Comparison of ENCODE assay signal across 13 cellular contexts in the genomic region with DNA sequence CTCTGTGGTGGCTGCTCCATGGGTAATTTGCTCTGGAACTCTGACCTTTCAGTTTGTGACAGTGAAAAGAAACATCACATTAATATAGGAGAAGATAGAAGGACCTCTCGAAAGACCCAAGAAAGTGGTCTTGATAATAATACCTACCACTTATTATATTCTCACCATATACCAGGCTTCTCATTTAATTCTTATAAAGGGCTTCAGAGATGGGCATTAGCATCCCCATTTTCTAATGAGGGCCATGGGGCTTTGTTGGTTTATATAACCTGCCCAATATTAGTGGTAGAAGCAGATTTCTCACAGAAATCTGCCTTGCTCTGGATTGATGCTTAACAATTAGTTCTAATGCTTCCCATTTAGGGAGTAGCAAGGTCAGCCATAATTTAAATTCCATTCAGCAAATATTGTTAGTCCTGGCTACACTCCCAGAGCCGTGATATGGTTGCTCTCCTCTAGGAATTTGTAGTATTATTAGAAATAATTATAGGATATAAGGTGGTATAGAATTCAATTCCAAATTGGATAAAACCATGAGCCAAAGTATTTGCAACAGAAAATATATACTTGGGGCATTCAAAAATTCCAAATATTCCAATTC. TPM values are rescaled to one million over a fixed set of nuclear protein-coding genes. Genes with fewer than 3 reads are reported as not detected.
DNase-seq lines count a peak whose midpoint lies in the region; ATAC-seq and TF ChIP-seq lines count a peak whose summit lies in the region.
"Had no signal": no experiment of that assay in that cellular context is flagged by ENCODE, and none has a peak within 500 bp of the region (broad histone marks: within the 10 kb centered on the region; RNA-seq: fewer than 3 reads in every experiment).

No MANE protein-coding gene starts in this region.

- H3K4me3 ChIP-seq in GM23338 (no peak overlapping the region), endodermal cell (ENCODE audit: low read length) (no peak overlapping the region), smooth muscle cell (no peak overlapping the region)

- H3K27me3 ChIP-seq in GM23338 (ENCODE audit: insufficient read depth) (no peaks in the 10 kb centered on the region), endodermal cell (ENCODE audit: control insufficient read depth, insufficient read depth, low read length, poor library complexity, severe bottlenecking) (no peaks in the 10 kb centered on the region), smooth muscle cell (ENCODE audit: low read depth) (no peaks in the 10 kb centered on the region)

- no peaks in the 10 kb centered on the region for H4K20me1 ChIP-seq in GM23338 (replicated peaks; ENCODE audit: insufficient read depth)
- H4K20me1 ChIP-seq in smooth muscle cell (ENCODE audit: low read depth): no peaks in the 10 kb centered on the region

- H3K79me2 ChIP-seq in GM23338 (replicated peaks; ENCODE audit: insufficient read depth): no peaks in the 10 kb centered on the region
- no peaks in the 10 kb centered on the region for H3K79me2 ChIP-seq in smooth muscle cell (ENCODE audit: low read depth)

- H3K27me3 Mint-ChIP-seq in GM23338 (ENCODE audit: insufficient read depth, low read depth, poor library complexity): no peaks in the 10 kb centered on the region
- no peaks in the 10 kb centered on the region for H3K27me3 Mint-ChIP-seq in endodermal cell (ENCODE audit: insufficient read depth)

- H2AFZ ChIP-seq in GM23338: no peak overlapping the region
- H2AFZ ChIP-seq in smooth muscle cell (ENCODE audit: low read depth): peak overlapping the region; percentile 1

- no peak for ATAC-seq in GM23338
- ATAC-seq in HG03442 (IDR thresholded peaks at IDR 0.05; ENCODE audit: unreplicated experiment): no peak

- H3K4me3 Mint-ChIP-seq in GM23338: no peak overlapping the region
- H3K4me3 Mint-ChIP-seq in endodermal cell: no peak overlapping the region

- no peak for DNase-seq in GM23338 (ENCODE audit: low spot score)
- DNase-seq in NCI-H774 (lab: John Stamatoyannopoulos, UW): peak; percentile 56
- no peak for DNase-seq in endodermal cell
- no peak for DNase-seq in smooth muscle cell (lab: John Stamatoyannopoulos, UW; ENCODE audit: unreplicated experiment)
- DNase-seq in hypothalamus (lab: John Stamatoyannopoulos, UW): no peak
- DNase-seq in MV-4-11 (lab: John Stamatoyannopoulos, UW): no peak
- DNase-seq: activated effector memory CD4-positive, alpha-beta T cell treated with anti-CD3 and anti-CD28 coated beads, Interleukin-2, amount 50 U/mL, for 16 hours; Caco-2; H7; NCI-H524 treated with DMSO at 0.1 percent for 48 hours; stimulated activated naive CD4-positive, alpha-beta T cell had no signal

- H3K9me2 ChIP-seq in GM23338 (ENCODE audit: insufficient read depth): no peaks in the 10 kb centered on the region

- no peak overlapping the region for H3K27ac ChIP-seq in GM23338 (ENCODE audit: low read depth)
- H3K27ac ChIP-seq in endodermal cell (ENCODE audit: low read depth, low read length): peak overlapping the region; percentile 10
- H3K27ac ChIP-seq in smooth muscle cell (ENCODE audit: low read depth): peak overlapping the region; percentile 83
- H3K27ac ChIP-seq: neutrophil had no signal

- H3K9me3 Mint-ChIP-seq in GM23338: no peaks in the 10 kb centered on the region
- no peaks in the 10 kb centered on the region for H3K9me3 Mint-ChIP-seq in endodermal cell

- peaks cover 36% of the 10 kb centered on the region for H3K4me1 Mint-ChIP-seq in GM23338
- peaks cover 44% of the 10 kb centered on the region for H3K4me1 Mint-ChIP-seq in endodermal cell

- H3K4me1 ChIP-seq in GM23338 (ENCODE audit: insufficient read depth) (peaks cover 37% of the 10 kb centered on the region), endodermal cell (ENCODE audit: control insufficient read depth, insufficient read depth, low read length) (peaks cover 17% of the 10 kb centered on the region), smooth muscle cell (ENCODE audit: low read depth) (peaks cover 37% of the 10 kb centered on the region)

- 95% methylated on average over 2 of the region's 2 CpGs; no CpG with 5 or more reads in 1 of the 2 experiments for WGBS in endodermal cell (ENCODE audit: insufficient coverage in 1 of 2, insufficient read length in 1 of 2), 2 experiments
- WGBS in smooth muscle cell (ENCODE audit: low lambda C conversion rate): 68% methylated on average over 2 of the region's 2 CpGs

- H3K36me3 ChIP-seq in GM23338 (ENCODE audit: insufficient read depth) (no peaks in the 10 kb centered on the region), endodermal cell (ENCODE audit: control insufficient read depth, insufficient read depth, low read length) (no peaks in the 10 kb centered on the region), smooth muscle cell (ENCODE audit: low read depth) (no peaks in the 10 kb centered on the region)
- H3K36me3 ChIP-seq: neutrophil had no signal

- H3K36me3 Mint-ChIP-seq in GM23338 (ENCODE audit: low read depth) (no peaks in the 10 kb centered on the region), endodermal cell (ENCODE audit: low read depth) (no peaks in the 10 kb centered on the region)

- TF ChIP-seq CTCF in GM23338 (conservative IDR thresholded peaks at IDR 0.05; ENCODE audit: low read depth in 2 of 2) (no peak), endodermal cell (conservative IDR thresholded peaks at IDR 0.05) (no peak), smooth muscle cell (IDR thresholded peaks at IDR 0.05; ENCODE audit: borderline replicate concordance, insufficient read depth, poor library complexity, severe bottlenecking) (no peak)

- H3K9ac ChIP-seq in endodermal cell (ENCODE audit: extremely low read depth, low read length, poor library complexity, severe bottlenecking): no peak overlapping the region
- peak overlapping the region; percentile 22 for H3K9ac ChIP-seq in smooth muscle cell (ENCODE audit: low read depth)

- no peak overlapping the region for H3K4me2 ChIP-seq in GM23338
- peak overlapping the region; percentile 54 for H3K4me2 ChIP-seq in smooth muscle cell

- peak overlapping the region; percentile 12; the same call in 1 of the 2 replicates for H3K27ac Mint-ChIP-seq in GM23338
- H3K27ac Mint-ChIP-seq in endodermal cell: no peak overlapping the region

- H3K9me3 ChIP-seq in endodermal cell (ENCODE audit: control insufficient read depth, low read length): no peaks in the 10 kb centered on the region
- no peaks in the 10 kb centered on the region for H3K9me3 ChIP-seq in smooth muscle cell (replicated peaks; ENCODE audit: low read depth)
- H3K9me3 ChIP-seq: Caco-2, neutrophil had no signal

- no peaks in the 10 kb centered on the region for H3F3A ChIP-seq in GM23338 (replicated peaks; ENCODE audit: low read depth)
- peaks cover 7% of the 10 kb centered on the region for H3F3A ChIP-seq in smooth muscle cell (ENCODE audit: low read depth)

TF ChIP-seq in GM23338, 12 proteins besides CTCF, POLR2A, EP300 and RAD21 (continues in another document):
- TF ChIP-seq STAT1 (IDR thresholded peaks at IDR 0.05; ENCODE audit: unreplicated experiment): no peak
- no peak for TF ChIP-seq NANOG (IDR thresholded peaks at IDR 0.05; ENCODE audit: borderline replicate concordance)
- TF ChIP-seq ZNF114 (CRISPR knock-in tag; IDR thresholded peaks at IDR 0.05): no peak
- TF ChIP-seq, protein P1, sequence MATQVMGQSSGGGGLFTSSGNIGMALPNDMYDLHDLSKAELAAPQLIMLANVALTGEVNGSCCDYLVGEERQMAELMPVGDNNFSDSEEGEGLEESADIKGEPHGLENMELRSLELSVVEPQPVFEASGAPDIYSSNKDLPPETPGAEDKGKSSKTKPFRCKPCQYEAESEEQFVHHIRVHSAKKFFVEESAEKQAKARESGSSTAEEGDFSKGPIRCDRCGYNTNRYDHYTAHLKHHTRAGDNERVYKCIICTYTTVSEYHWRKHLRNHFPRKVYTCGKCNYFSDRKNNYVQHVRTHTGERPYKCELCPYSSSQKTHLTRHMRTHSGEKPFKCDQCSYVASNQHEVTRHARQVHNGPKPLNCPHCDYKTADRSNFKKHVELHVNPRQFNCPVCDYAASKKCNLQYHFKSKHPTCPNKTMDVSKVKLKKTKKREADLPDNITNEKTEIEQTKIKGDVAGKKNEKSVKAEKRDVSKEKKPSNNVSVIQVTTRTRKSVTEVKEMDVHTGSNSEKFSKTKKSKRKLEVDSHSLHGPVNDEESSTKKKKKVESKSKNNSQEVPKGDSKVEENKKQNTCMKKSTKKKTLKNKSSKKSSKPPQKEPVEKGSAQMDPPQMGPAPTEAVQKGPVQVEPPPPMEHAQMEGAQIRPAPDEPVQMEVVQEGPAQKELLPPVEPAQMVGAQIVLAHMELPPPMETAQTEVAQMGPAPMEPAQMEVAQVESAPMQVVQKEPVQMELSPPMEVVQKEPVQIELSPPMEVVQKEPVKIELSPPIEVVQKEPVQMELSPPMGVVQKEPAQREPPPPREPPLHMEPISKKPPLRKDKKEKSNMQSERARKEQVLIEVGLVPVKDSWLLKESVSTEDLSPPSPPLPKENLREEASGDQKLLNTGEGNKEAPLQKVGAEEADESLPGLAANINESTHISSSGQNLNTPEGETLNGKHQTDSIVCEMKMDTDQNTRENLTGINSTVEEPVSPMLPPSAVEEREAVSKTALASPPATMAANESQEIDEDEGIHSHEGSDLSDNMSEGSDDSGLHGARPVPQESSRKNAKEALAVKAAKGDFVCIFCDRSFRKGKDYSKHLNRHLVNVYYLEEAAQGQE (IDR thresholded peaks at IDR 0.05; ENCODE audit: unreplicated experiment): no peak
- TF ChIP-seq EZH2 (IDR thresholded peaks at IDR 0.05; ENCODE audit: low read depth, unreplicated experiment): no peak

RNA-seq across cellular contexts. Expression of gene AMIGO2, which starts 7.4 kb away (rescaled TPM):
- 3.5 and 3.8 TPM in 2 replicates for total RNA-seq in GM23338 (2014; rRNA removed; shearing (Covaris generic))
- polyA plus RNA-seq in GM23338 (2016; fragmentation: Nextera tagmentation; extraction: Ambion mirVana): 1.8 and 2.1 TPM in 2 replicates
- 1 to 10 TPM; 6.4 to 7.8 TPM for total RNA-seq in endodermal cell
- polyA plus RNA-seq in endodermal cell (2013, experiment 1 of 2): 10.4 TPM
- 10.8 TPM for polyA plus RNA-seq in endodermal cell (2013, experiment 2 of 2)
- 51.6 and 59.6 TPM in 2 replicates for total RNA-seq in smooth muscle cell
- 30.4 and 54.8 TPM in 2 replicates for polyA plus RNA-seq in smooth muscle cell

RNA-seq across cellular contexts. Expression of gene PCED1B, which starts 7.8 kb away (rescaled TPM):
- 5.1 and 6.1 TPM in 2 replicates for total RNA-seq in GM23338 (2014; rRNA removed; shearing (Covaris generic))
- polyA plus RNA-seq in GM23338 (2016; fragmentation: Nextera tagmentation; extraction: Ambion mirVana) (4.6 and 6.6 TPM in 2 replicates), smooth muscle cell (3.5 and 6.3 TPM in 2 replicates)
- total RNA-seq in endodermal cell (1 to 10 TPM; 2.5 to 7.0 TPM), smooth muscle cell (2.7 and 6.1 TPM in 2 replicates)
- 2.7 TPM for polyA plus RNA-seq in endodermal cell (2013, experiment 1 of 2)
- polyA plus RNA-seq in endodermal cell (2013, experiment 2 of 2): 2.0 TPM
